ENCODE assay signal across 19 cellular contexts in genomic region chr1:35111106-35111505, GRCh38. TPM values are rescaled to one million over a fixed set of nuclear protein-coding genes. Genes with fewer than 3 reads are reported as not detected.
DNase-seq lines count a peak whose midpoint lies in the region; ATAC-seq and TF ChIP-seq lines count a peak whose summit lies in the region.
"Had no signal": no experiment of that assay in that cellular context is flagged by ENCODE, and none has a peak within 500 bp of the region (broad histone marks: within the 10 kb centered on the region; RNA-seq: fewer than 3 reads in every experiment).

No MANE protein-coding gene starts in this region.

- H3K9me3 Mint-ChIP-seq in HFFc6, result no peaks in the 10 kb centered on the region
- H3K9me3 Mint-ChIP-seq: activated T-cell treated with anti-CD3 and anti-CD28 coated beads, Interleukin-2, amount 50 U/mL, for 72 hours; IgD-negative memory B cell had no signal

- H3K9me3 ChIP-seq in AG04450 (ENCODE audit: control insufficient read depth, insufficient read depth, low read length), result no peaks in the 10 kb centered on the region
- H3K9me3 ChIP-seq in heart left ventricle, result no peaks in the 10 kb centered on the region
- H3K9me3 ChIP-seq in body of pancreas, result no peaks in the 10 kb centered on the region
- H3K9me3 ChIP-seq: BE2C had no signal

- ATAC-seq in heart left ventricle (no peak), body of pancreas (no peak), HG03342 (IDR thresholded peaks at IDR 0.05; ENCODE audit: unreplicated experiment) (no peak), HG02885 (IDR thresholded peaks at IDR 0.05; ENCODE audit: poor library complexity, unreplicated experiment) (no peak)
- ATAC-seq: activated T-cell treated with anti-CD3 and anti-CD28 coated beads, Interleukin-2, amount 50 U/mL, for 72 hours; GM12878 had no signal

- H3K27me3 Mint-ChIP-seq in HFFc6 (ENCODE audit: insufficient read depth), result no peaks in the 10 kb centered on the region
- H3K27me3 Mint-ChIP-seq: IgD-negative memory B cell had no signal

- H3K4me3 ChIP-seq in AG04450 (ENCODE audit: low read depth, low read length) (no peak overlapping the region), foreskin fibroblast (ENCODE audit: low read depth in 1 of 2, low read length in 2 of 2) (no peak overlapping the region), heart left ventricle (no peak overlapping the region), body of pancreas (no peak overlapping the region)
- H3K4me3 ChIP-seq: GM12878, SK-N-MC, smooth muscle cell had no signal

- peaks cover 20% of the 10 kb centered on the region for H3K36me3 Mint-ChIP-seq in HFFc6 (ENCODE audit: low read depth)

- H3K27me3 ChIP-seq in AG04450 (ENCODE audit: control insufficient read depth, insufficient read depth, low read length), result no peaks in the 10 kb centered on the region
- no peaks in the 10 kb centered on the region for H3K27me3 ChIP-seq in heart left ventricle
- H3K27me3 ChIP-seq in body of pancreas, result no peaks in the 10 kb centered on the region
- H3K27me3 ChIP-seq: BE2C had no signal

- 94 to 97% (median 97%) methylated on average over 1 of the region's 1 CpG for WGBS in heart left ventricle, 4 donors
- WGBS in body of pancreas, 2 donors, result 91 to 96% methylated on average over 1 of the region's 1 CpG

- H3K27ac Mint-ChIP-seq in HFFc6, result no peak overlapping the region; the same call in 1 of the 2 replicates
- H3K27ac Mint-ChIP-seq: activated T-cell treated with anti-CD3 and anti-CD28 coated beads, Interleukin-2, amount 50 U/mL, for 72 hours; IgD-negative memory B cell had no signal

- H3K27ac ChIP-seq in AG04450 (ENCODE audit: low read depth, low read length) (no peak overlapping the region), heart left ventricle (no peak overlapping the region), body of pancreas (no peak overlapping the region)
- H3K27ac ChIP-seq: SK-N-MC had no signal

- CTCF ChIA-PET in AG04450 (lab: Charles Lee), result interaction anchor here (0.7 kb wide), 1 partner anchor 304 kb away, joined by 3 read pairs; no protein-coding TSS in a partner anchor

- peaks cover 17% of the 10 kb centered on the region for H3K4me1 Mint-ChIP-seq in HFFc6 (ENCODE audit: low read depth)
- H3K4me1 Mint-ChIP-seq: IgD-negative memory B cell had no signal

- TF ChIP-seq CTCF in AG04450 (IDR thresholded peaks at IDR 0.05; ENCODE audit: low read depth, low read length) (no peak), HFFc6 (IDR thresholded peaks at IDR 0.05) (no peak), foreskin fibroblast (IDR thresholded peaks at IDR 0.05; ENCODE audit: low read depth, low read length) (no peak), heart left ventricle (IDR thresholded peaks at IDR 0.05) (no peak), body of pancreas (IDR thresholded peaks at IDR 0.05) (no peak)

- no peak overlapping the region for H3K4me3 Mint-ChIP-seq in HFFc6
- H3K4me3 Mint-ChIP-seq: activated T-cell treated with anti-CD3 and anti-CD28 coated beads, Interleukin-2, amount 50 U/mL, for 72 hours; IgD-negative memory B cell had no signal

- POLR2A ChIA-PET in AG04450 (lab: Yijun Ruan, JAX), result no interaction called here

- intact Hi-C loops in heart left ventricle (cut with DNase I) (no loop called here), body of pancreas (cut with DNase I) (no loop called here)

- H3K4me1 ChIP-seq in heart left ventricle, result no peaks in the 10 kb centered on the region
- H3K4me1 ChIP-seq in body of pancreas, result no peaks in the 10 kb centered on the region
- H3K4me1 ChIP-seq: BE2C had no signal

- H3K36me3 ChIP-seq in heart left ventricle (peaks cover 0 to 61% (median 47%) of the 10 kb centered on the region in 9 donors), body of pancreas (replicated peaks in 1 of 2; ENCODE audit: insufficient read depth in 1 of 2, low read depth in 2 of 2) (peaks cover 0 to 5% of the 10 kb centered on the region in 2 donors)
- H3K36me3 ChIP-seq: BE2C had no signal

- DNase-seq in AG04450 (ENCODE audit: low read depth, low spot score), result peak; percentile 60
- peak; percentile 74 for DNase-seq in HFFc6
- peak; percentile 76 for DNase-seq in astrocyte of the hippocampus (ENCODE audit: low read depth, low spot score)
- DNase-seq in foreskin fibroblast, result peak; percentile 55 to 78
- DNase-seq in heart left ventricle, result no peak
- no peak for DNase-seq in body of pancreas
- DNase-seq: activated CD4-positive, alpha-beta T cell treated with anti-CD3 and anti-CD28 coated beads, Interleukin-2, amount 50 U/mL, for 4 hours; activated T-cell treated with anti-CD3 and anti-CD28 coated beads, Interleukin-2, amount 50 U/mL, for 72 hours; anterior cingulate cortex; BE2C; glutamatergic neuron; islet precursor cell; NCI-H1092 had no signal

- no peak for TF ChIP-seq POLR2A in heart left ventricle (IDR thresholded peaks at IDR 0.05)
- TF ChIP-seq POLR2A in body of pancreas (IDR thresholded peaks at IDR 0.05), result no peak

RNA-seq across cellular contexts. Expression of gene ZMYM1, which starts 31.9 kb away (rescaled TPM):
- polyA plus RNA-seq in AG04450 (2011; rRNA removed) (9.7 and 12.9 TPM in 2 replicates), heart left ventricle (1 to 10 TPM; 2.0 to 3.7 TPM)
- 21.2 and 38.6 TPM in 2 replicates for polyA minus RNA-seq in AG04450 (2011; rRNA and poly(A)+ RNA removed)
- 10 to 100 TPM; 14.5 to 20.2 (median 18.2) TPM for total RNA-seq in HFFc6 (2021; fragmentation: NEBNext Ultra II Directional; extraction: Animal tissue kit (Norgen Biotek cat#: 25700))
- total RNA-seq in heart left ventricle (1 to 10 TPM; 3.8 to 9.7 (median 7.4) TPM), body of pancreas (1 to 10 TPM; 4.3 to 6.0 TPM)

Comparison
In these comparisons a context has a peak if more than half of its experiments do, and no peak if none do; other contexts are left out.
1. DNase-seq: peak in AG04450 (single experiment), HFFc6 (single experiment), astrocyte of the hippocampus (single experiment) and foreskin fibroblast (2 of 2); none in heart left ventricle (0 of 5) and body of pancreas (0 of 4).